Comparison of ENCODE assay signal across 1 cellular context in genomic region chr20:62238569-62239277, GRCh38.
TF ChIP-seq lines count a peak whose summit lies in the region.

No MANE protein-coding gene starts in this region.

TF ChIP-seq in HepG2, 621 proteins besides CTCF, POLR2A, EP300 and RAD21 (continued from another document and continues in another):
- no peak for TF ChIP-seq GPBP1L1 (CRISPR knock-in tag; IDR thresholded peaks at IDR 0.05)
- no peak for TF ChIP-seq CHD2 (IDR thresholded peaks at IDR 0.05; ENCODE audit: low read depth, low read length)
- TF ChIP-seq ATF2 (CRISPR knock-in tag; IDR thresholded peaks at IDR 0.05): no peak
- TF ChIP-seq ZBTB43 (CRISPR knock-in tag; conservative IDR thresholded peaks at IDR 0.05): no peak
- no peak for TF ChIP-seq RAD51 (IDR thresholded peaks at IDR 0.05; ENCODE audit: borderline replicate concordance)
- TF ChIP-seq ZFP37 (CRISPR knock-in tag; IDR thresholded peaks at IDR 0.05; ENCODE audit: borderline replicate concordance): no peak
- TF ChIP-seq KAT7 (CRISPR knock-in tag; IDR thresholded peaks at IDR 0.05; ENCODE audit: borderline replicate concordance): no peak; the same call in 1 of the 2 replicates
- TF ChIP-seq ZNF670 (CRISPR knock-in tag; IDR thresholded peaks at IDR 0.05; ENCODE audit: borderline replicate concordance): 0 out of 2 replicates have a peak, but pooled peaks have one; percentile 88
- 0 out of 2 replicates have a peak, but pooled peaks have one; percentile 74 for TF ChIP-seq HOXA9 (CRISPR knock-in tag; IDR thresholded peaks at IDR 0.05; ENCODE audit: borderline replicate concordance)
- TF ChIP-seq ZNF124 (CRISPR knock-in tag; IDR thresholded peaks at IDR 0.05): 0 out of 2 replicates have a peak, but pooled peaks have one; percentile 31
- peak; percentile 48; the same call in 1 of the 2 replicates for TF ChIP-seq ARNT2 (CRISPR knock-in tag; IDR thresholded peaks at IDR 0.05; ENCODE audit: low read depth)
- TF ChIP-seq GLI4 (CRISPR knock-in tag; IDR thresholded peaks at IDR 0.05; ENCODE audit: borderline replicate concordance): no peak
- no peak for TF ChIP-seq SMARCE1 (IDR thresholded peaks at IDR 0.05; ENCODE audit: borderline replicate concordance)
- no peak for TF ChIP-seq RBM39 (IDR thresholded peaks at IDR 0.05; ENCODE audit: low read depth, low read length, poor library complexity, severe bottlenecking)
- no peak for TF ChIP-seq DDIT3 (CRISPR knock-in tag; IDR thresholded peaks at IDR 0.05)
- peak; percentile 72 for TF ChIP-seq KDM2A (CRISPR knock-in tag; IDR thresholded peaks at IDR 0.05; ENCODE audit: borderline replicate concordance, low read depth)
- no peak for TF ChIP-seq PITX1 (CRISPR knock-in tag; IDR thresholded peaks at IDR 0.05)
- TF ChIP-seq ZFP62 (CRISPR knock-in tag; IDR thresholded peaks at IDR 0.05): no peak
- no peak for TF ChIP-seq BATF2 (CRISPR knock-in tag; IDR thresholded peaks at IDR 0.05)
- no peak for TF ChIP-seq PHF21A (CRISPR knock-in tag; IDR thresholded peaks at IDR 0.05)
- no peak for TF ChIP-seq GTF2F1 (IDR thresholded peaks at IDR 0.05; ENCODE audit: low read length)
- no peak for TF ChIP-seq ZSCAN29 (CRISPR knock-in tag; conservative IDR thresholded peaks at IDR 0.05)
- no peak for TF ChIP-seq ZNF766 (CRISPR knock-in tag; IDR thresholded peaks at IDR 0.05; ENCODE audit: borderline replicate concordance)
- peak; percentile 34; the same call in 1 of the 2 replicates for TF ChIP-seq TGIF2 (CRISPR knock-in tag; IDR thresholded peaks at IDR 0.05)
- no peak for TF ChIP-seq DPF2 (CRISPR knock-in tag; IDR thresholded peaks at IDR 0.05; ENCODE audit: borderline replicate concordance, low read depth)
- 0 out of 2 replicates have a peak, but pooled peaks have one; percentile 28 for TF ChIP-seq CENPT (CRISPR knock-in tag; IDR thresholded peaks at IDR 0.05; ENCODE audit: low read depth)
- TF ChIP-seq HDAC1 (CRISPR knock-in tag; IDR thresholded peaks at IDR 0.05): no peak; the same call in 1 of the 2 replicates
- no peak for TF ChIP-seq TCF7 (IDR thresholded peaks at IDR 0.05; ENCODE audit: low read depth)
- TF ChIP-seq, protein P1, sequence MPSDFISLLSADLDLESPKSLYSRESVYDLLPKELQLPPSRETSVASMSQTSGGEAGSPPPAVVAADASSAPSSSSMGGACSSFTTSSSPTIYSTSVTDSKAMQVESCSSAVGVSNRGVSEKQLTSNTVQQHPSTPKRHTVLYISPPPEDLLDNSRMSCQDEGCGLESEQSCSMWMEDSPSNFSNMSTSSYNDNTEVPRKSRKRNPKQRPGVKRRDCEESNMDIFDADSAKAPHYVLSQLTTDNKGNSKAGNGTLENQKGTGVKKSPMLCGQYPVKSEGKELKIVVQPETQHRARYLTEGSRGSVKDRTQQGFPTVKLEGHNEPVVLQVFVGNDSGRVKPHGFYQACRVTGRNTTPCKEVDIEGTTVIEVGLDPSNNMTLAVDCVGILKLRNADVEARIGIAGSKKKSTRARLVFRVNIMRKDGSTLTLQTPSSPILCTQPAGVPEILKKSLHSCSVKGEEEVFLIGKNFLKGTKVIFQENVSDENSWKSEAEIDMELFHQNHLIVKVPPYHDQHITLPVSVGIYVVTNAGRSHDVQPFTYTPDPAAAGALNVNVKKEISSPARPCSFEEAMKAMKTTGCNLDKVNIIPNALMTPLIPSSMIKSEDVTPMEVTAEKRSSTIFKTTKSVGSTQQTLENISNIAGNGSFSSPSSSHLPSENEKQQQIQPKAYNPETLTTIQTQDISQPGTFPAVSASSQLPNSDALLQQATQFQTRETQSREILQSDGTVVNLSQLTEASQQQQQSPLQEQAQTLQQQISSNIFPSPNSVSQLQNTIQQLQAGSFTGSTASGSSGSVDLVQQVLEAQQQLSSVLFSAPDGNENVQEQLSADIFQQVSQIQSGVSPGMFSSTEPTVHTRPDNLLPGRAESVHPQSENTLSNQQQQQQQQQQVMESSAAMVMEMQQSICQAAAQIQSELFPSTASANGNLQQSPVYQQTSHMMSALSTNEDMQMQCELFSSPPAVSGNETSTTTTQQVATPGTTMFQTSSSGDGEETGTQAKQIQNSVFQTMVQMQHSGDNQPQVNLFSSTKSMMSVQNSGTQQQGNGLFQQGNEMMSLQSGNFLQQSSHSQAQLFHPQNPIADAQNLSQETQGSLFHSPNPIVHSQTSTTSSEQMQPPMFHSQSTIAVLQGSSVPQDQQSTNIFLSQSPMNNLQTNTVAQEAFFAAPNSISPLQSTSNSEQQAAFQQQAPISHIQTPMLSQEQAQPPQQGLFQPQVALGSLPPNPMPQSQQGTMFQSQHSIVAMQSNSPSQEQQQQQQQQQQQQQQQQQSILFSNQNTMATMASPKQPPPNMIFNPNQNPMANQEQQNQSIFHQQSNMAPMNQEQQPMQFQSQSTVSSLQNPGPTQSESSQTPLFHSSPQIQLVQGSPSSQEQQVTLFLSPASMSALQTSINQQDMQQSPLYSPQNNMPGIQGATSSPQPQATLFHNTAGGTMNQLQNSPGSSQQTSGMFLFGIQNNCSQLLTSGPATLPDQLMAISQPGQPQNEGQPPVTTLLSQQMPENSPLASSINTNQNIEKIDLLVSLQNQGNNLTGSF (CRISPR knock-in tag; IDR thresholded peaks at IDR 0.05): no peak
- no peak for TF ChIP-seq ZFAT (CRISPR knock-in tag; conservative IDR thresholded peaks at IDR 0.05)
- TF ChIP-seq MEIS2 (CRISPR knock-in tag; IDR thresholded peaks at IDR 0.05): no peak
- TF ChIP-seq MAF1 (CRISPR knock-in tag; IDR thresholded peaks at IDR 0.05; ENCODE audit: borderline replicate concordance): 0 out of 2 replicates have a peak, but pooled peaks have one; percentile 16
- TF ChIP-seq ZC3H13 (CRISPR knock-in tag; IDR thresholded peaks at IDR 0.05): peak; percentile 26; the same call in 1 of the 2 replicates
- no peak for TF ChIP-seq SRSF1 (optimal IDR thresholded peaks at IDR 0.05; ENCODE audit: low read depth, low read length)
- no peak for TF ChIP-seq GFI1 (CRISPR knock-in tag; IDR thresholded peaks at IDR 0.05; ENCODE audit: borderline replicate concordance)
- TF ChIP-seq RFXAP (CRISPR knock-in tag; IDR thresholded peaks at IDR 0.05; ENCODE audit: borderline replicate concordance): no peak
- no peak for TF ChIP-seq GATAD2A (CRISPR knock-in tag; IDR thresholded peaks at IDR 0.05)
- TF ChIP-seq ZNF136 (CRISPR knock-in tag; IDR thresholded peaks at IDR 0.05; ENCODE audit: low read depth): no peak
- TF ChIP-seq CCAR2 (optimal IDR thresholded peaks at IDR 0.05; ENCODE audit: low read depth, low read length): no peak
- TF ChIP-seq, protein P2, sequence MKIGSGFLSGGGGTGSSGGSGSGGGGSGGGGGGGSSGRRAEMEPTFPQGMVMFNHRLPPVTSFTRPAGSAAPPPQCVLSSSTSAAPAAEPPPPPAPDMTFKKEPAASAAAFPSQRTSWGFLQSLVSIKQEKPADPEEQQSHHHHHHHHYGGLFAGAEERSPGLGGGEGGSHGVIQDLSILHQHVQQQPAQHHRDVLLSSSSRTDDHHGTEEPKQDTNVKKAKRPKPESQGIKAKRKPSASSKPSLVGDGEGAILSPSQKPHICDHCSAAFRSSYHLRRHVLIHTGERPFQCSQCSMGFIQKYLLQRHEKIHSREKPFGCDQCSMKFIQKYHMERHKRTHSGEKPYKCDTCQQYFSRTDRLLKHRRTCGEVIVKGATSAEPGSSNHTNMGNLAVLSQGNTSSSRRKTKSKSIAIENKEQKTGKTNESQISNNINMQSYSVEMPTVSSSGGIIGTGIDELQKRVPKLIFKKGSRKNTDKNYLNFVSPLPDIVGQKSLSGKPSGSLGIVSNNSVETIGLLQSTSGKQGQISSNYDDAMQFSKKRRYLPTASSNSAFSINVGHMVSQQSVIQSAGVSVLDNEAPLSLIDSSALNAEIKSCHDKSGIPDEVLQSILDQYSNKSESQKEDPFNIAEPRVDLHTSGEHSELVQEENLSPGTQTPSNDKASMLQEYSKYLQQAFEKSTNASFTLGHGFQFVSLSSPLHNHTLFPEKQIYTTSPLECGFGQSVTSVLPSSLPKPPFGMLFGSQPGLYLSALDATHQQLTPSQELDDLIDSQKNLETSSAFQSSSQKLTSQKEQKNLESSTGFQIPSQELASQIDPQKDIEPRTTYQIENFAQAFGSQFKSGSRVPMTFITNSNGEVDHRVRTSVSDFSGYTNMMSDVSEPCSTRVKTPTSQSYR (CRISPR knock-in tag; IDR thresholded peaks at IDR 0.05; ENCODE audit: borderline replicate concordance): no peak
- 0 out of 2 replicates have a peak, but pooled peaks have one; percentile 18 for TF ChIP-seq ZNF225 (CRISPR knock-in tag; IDR thresholded peaks at IDR 0.05)
- no peak for TF ChIP-seq HBP1 (CRISPR knock-in tag; IDR thresholded peaks at IDR 0.05; ENCODE audit: low read depth)
- no peak for TF ChIP-seq AGO1 (IDR thresholded peaks at IDR 0.05; ENCODE audit: low read depth, low read length, poor library complexity, severe bottlenecking)
- no peak for TF ChIP-seq FLYWCH1 (CRISPR knock-in tag; IDR thresholded peaks at IDR 0.05)
- no peak for TF ChIP-seq ZNF296 (CRISPR knock-in tag; conservative IDR thresholded peaks at IDR 0.05)
- 0 out of 2 replicates have a peak, but pooled peaks have one; percentile 88 for TF ChIP-seq ZNF850 (CRISPR knock-in tag; conservative IDR thresholded peaks at IDR 0.05)
- TF ChIP-seq KAT2B (IDR thresholded peaks at IDR 0.05; ENCODE audit: borderline replicate concordance, low read depth, low read length): no peak
- no peak for TF ChIP-seq LRRFIP1 (CRISPR knock-in tag; conservative IDR thresholded peaks at IDR 0.05)
- TF ChIP-seq KDM4B (CRISPR knock-in tag; IDR thresholded peaks at IDR 0.05): no peak
- peak; percentile 43; the same call in 1 of the 2 replicates for TF ChIP-seq KMT2A (CRISPR knock-in tag; IDR thresholded peaks at IDR 0.05)
